In the genomic region with DNA sequence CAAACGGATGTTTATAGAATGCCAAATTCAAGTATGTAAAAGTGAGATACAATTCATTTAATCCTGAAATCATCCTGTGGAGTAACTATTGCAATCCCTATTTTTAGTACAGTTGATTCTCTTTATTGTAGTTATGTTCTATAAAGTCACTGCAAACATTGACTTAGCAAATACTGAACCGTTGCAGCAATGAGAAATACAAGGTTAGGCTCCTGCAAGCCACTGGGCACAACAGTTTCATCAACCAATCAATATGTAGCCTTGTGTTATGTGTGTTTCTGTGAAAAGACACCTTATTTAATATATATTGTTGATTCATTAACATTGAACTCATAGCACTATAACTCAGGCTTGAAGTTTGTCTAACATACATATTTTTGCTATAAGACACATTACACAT, we compare ENCODE assay signal across 26 cellular contexts.
DNase-seq lines count a peak whose midpoint lies in the region; ATAC-seq and TF ChIP-seq lines count a peak whose summit lies in the region.
"Had no signal": no experiment of that assay in that cellular context is flagged by ENCODE, and none has a peak within 500 bp of the region (broad histone marks: within the 10 kb centered on the region; RNA-seq: fewer than 3 reads in every experiment).

No MANE protein-coding gene starts in this region.

- no peaks in the 10 kb centered on the region for H3K36me3 ChIP-seq in mucosa of descending colon (ENCODE audit: low read depth)
- H3K36me3 ChIP-seq: ascending aorta, BE2C, heart left ventricle, lower lobe of right lung, ovary, Peyer's patch had no signal

- peak; percentile 53 for DNase-seq in NCI-H69 (lab: John Stamatoyannopoulos, UW)
- DNase-seq in epithelial cell of prostate (ENCODE audit: low read depth, low spot score): no peak
- no peak for DNase-seq in mucosa of descending colon
- DNase-seq in dedifferentiated amniotic fluid mesenchymal stem cell (ENCODE audit: extremely low spot score): no peak
- no peak for DNase-seq in NCI-H510A (lab: John Stamatoyannopoulos, UW)
- DNase-seq: activated CD8-positive, alpha-beta memory T cell treated with anti-CD3 and anti-CD28 coated beads, Interleukin-2, amount 10 ng/mL, durations not matched to agents 7 days and 5 days; activated gamma-delta T cell treated with Interleukin-2 at 50 U/mL for 16 hours; activated naive CD8-positive, alpha-beta T cell treated with anti-CD3 and anti-CD28 coated beads, Interleukin-2, amount 10 ng/mL, durations not matched to agents 7 days and 5 days; activated T-cell treated with anti-CD3 and anti-CD28 coated beads, Interleukin-2, amount 50 U/mL, for 48 hours; BE2C; CD8-positive, alpha-beta T cell; cortex of kidney; GOT3; heart left ventricle; lower lobe of right lung; NCI-H1105; NCI-H2029 treated with DMSO at 0.1 percent for 48 hours; NCI-H526; Peyer's patch; small intestine; stimulated activated naive CD8-positive, alpha-beta T cell treated with anti-CD3 and anti-CD28 coated beads, Interleukin-15, Interleukin-2, amounts not matched to agents 100 U/mL and 50 U/mL, for 24 hours; T-helper 1 cell had no signal

- intact Hi-C loops in mucosa of descending colon (cut with DNase I, micrococcal nuclease): no loop called here

- H3K27ac ChIP-seq in 22Rv1: peak overlapping the region; percentile 90
- peak overlapping the region; percentile 27 for H3K27ac ChIP-seq in epithelial cell of prostate
- H3K27ac ChIP-seq: ascending aorta, lower lobe of right lung, ovary, Peyer's patch had no signal

- no peaks in the 10 kb centered on the region for H3K9me3 ChIP-seq in mucosa of descending colon
- H3K9me3 ChIP-seq: ascending aorta, BE2C, heart left ventricle, lower lobe of right lung, ovary, Peyer's patch had no signal

- H3K4me3 ChIP-seq in mucosa of descending colon: no peak overlapping the region
- H3K4me3 ChIP-seq: ascending aorta, heart left ventricle, lower lobe of right lung, ovary, Peyer's patch had no signal

- ATAC-seq in mucosa of descending colon: peak; percentile 51
- ATAC-seq in GM21529 (IDR thresholded peaks at IDR 0.05; ENCODE audit: unreplicated experiment): no peak
- ATAC-seq: activated CD8-positive, alpha-beta memory T cell treated with anti-CD3 and anti-CD28 coated beads, Interleukin-2, amount 10 ng/mL, durations not matched to agents 7 days and 5 days; CD8-positive, alpha-beta T cell; lower lobe of right lung; stimulated activated naive CD8-positive, alpha-beta T cell treated with anti-CD3 and anti-CD28 coated beads, Interleukin-15, Interleukin-2, amounts not matched to agents 100 U/mL and 50 U/mL, for 24 hours had no signal

- peaks cover 4% of the 10 kb centered on the region for H3K4me1 ChIP-seq in mucosa of descending colon (ENCODE audit: low read depth)
- H3K4me1 ChIP-seq: ascending aorta, lower lobe of right lung, Peyer's patch had no signal

- TF ChIP-seq CTCF in 22Rv1 (IDR thresholded peaks at IDR 0.05) (no peak), mucosa of descending colon (IDR thresholded peaks at IDR 0.05) (no peak)
